8 cellular contexts compared by ENCODE assay signal in genomic region chr6:95576218-95576617, GRCh38. TPM values are rescaled to one million over a fixed set of nuclear protein-coding genes. Genes with fewer than 3 reads are reported as not detected.
A peak's percentile ranks its signal among the peaks of the same experiment; 100 is the strongest.
DNase-seq lines count a peak whose midpoint lies in the region; ATAC-seq and TF ChIP-seq lines count a peak whose summit lies in the region.
"Had no signal": no experiment of that assay in that cellular context is flagged by ENCODE, and none has a peak within 500 bp of the region (broad histone marks: within the 10 kb centered on the region; RNA-seq: fewer than 3 reads in every experiment).

No MANE protein-coding gene starts in this region.

- H3K4me2 ChIP-seq in skeletal muscle satellite cell (ENCODE audit: low read length) = peak overlapping the region; percentile 80

- no peak for TF ChIP-seq CTCF in fibroblast of mammary gland (conservative IDR thresholded peaks at IDR 0.05; ENCODE audit: control insufficient read depth, insufficient read depth, low read depth, low read length)

- H3K4me3 ChIP-seq in H7 (ENCODE audit: insufficient read depth, low read depth, low read length) = peak overlapping the region; percentile 51
- peak overlapping the region; percentile 63 for H3K4me3 ChIP-seq in fibroblast of mammary gland (ENCODE audit: control insufficient read depth, low read depth, low read length)
- H3K4me3 ChIP-seq in skeletal muscle satellite cell (ENCODE audit: low read length) = peak overlapping the region; percentile 85

- ATAC-seq in HG02798 (IDR thresholded peaks at IDR 0.05; ENCODE audit: poor library complexity, unreplicated experiment) = no peak

- no peaks in the 10 kb centered on the region for H3K27me3 ChIP-seq in H7 (ENCODE audit: control insufficient read depth, insufficient read depth, low read length)
- H3K27me3 ChIP-seq in skeletal muscle satellite cell (ENCODE audit: control insufficient read depth, insufficient read depth, low read length) = no peaks in the 10 kb centered on the region

- DNase-seq in H7 (no peak), RPMI7951 (ENCODE audit: low read depth) (peak; percentile 6), fibroblast of mammary gland (ENCODE audit: low read depth) (no peak), kidney tubule cell (ENCODE audit: low spot score) (no peak), germinal center (ENCODE audit: low spot score) (no peak)
- DNase-seq: NCI-H226 had no signal

- H3K36me3 ChIP-seq in H7 (replicated peaks; ENCODE audit: control insufficient read depth, insufficient read depth, low read length) (no peaks in the 10 kb centered on the region), skeletal muscle satellite cell (ENCODE audit: insufficient read depth, low read length) (no peaks in the 10 kb centered on the region)

- H3K9me3 ChIP-seq in skeletal muscle satellite cell (replicated peaks; ENCODE audit: low read length) = no peaks in the 10 kb centered on the region

- peaks cover 13% of the 10 kb centered on the region for H3K4me1 ChIP-seq in skeletal muscle satellite cell (ENCODE audit: control insufficient read depth, insufficient read depth, low read length)

- H3K9ac ChIP-seq in skeletal muscle satellite cell (ENCODE audit: low read depth, low read length) = peak overlapping the region; percentile 90

RNA-seq across cellular contexts. Expression of gene MANEA, which starts 1.1 kb away (rescaled TPM):
- 13.7 and 14.5 TPM in 2 replicates for total RNA-seq in H7 (2014; rRNA removed; shearing (Covaris generic))
- total RNA-seq in RPMI7951 (2014; rRNA removed; shearing (Covaris generic)) = 34.3 and 47.2 TPM in 2 replicates
- total RNA-seq in skeletal muscle satellite cell (2012; rRNA removed) = 16.4 and 21.5 TPM in 2 replicates
